Comparison of ENCODE assay signal across 1 cellular context in genomic region chr10:108957681-108958080, GRCh38.
TF ChIP-seq lines count a peak whose summit lies in the region.

No MANE protein-coding gene starts in this region.

TF ChIP-seq in GM23338, 12 proteins besides CTCF, POLR2A, EP300 and RAD21 (continued from another document):
- TF ChIP-seq REST (IDR thresholded peaks at IDR 0.05; ENCODE audit: unreplicated experiment), result no peak
- no peak for TF ChIP-seq JUNB (IDR thresholded peaks at IDR 0.05; ENCODE audit: unreplicated experiment)
